34 cellular contexts compared by ENCODE assay signal in the genomic region with DNA sequence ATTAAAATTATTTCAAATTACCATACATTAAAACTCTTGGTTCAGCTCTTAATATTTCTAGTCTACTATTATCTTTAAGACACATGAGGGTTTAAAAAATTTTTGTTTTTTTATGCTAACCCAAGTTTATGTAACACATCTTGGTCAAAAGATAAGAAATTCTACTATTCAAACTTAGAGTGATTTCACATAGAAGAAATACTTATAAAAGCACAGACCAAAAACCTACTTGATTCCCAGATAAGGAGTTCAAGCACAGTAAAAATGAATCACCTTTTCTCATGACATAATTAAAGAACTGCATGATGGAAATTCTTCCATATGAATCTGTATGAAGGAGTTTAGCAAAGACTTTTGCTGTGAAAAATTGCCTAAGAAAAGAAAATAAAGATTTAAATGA.
"Had no signal": no experiment of that assay in that cellular context is flagged by ENCODE, and none has a peak within 500 bp of the region (broad histone marks: within the 10 kb centered on the region; RNA-seq: fewer than 3 reads in every experiment).

No MANE protein-coding gene starts in this region.

- H3K36me3 ChIP-seq: breast epithelium had no signal

- H3K27ac Mint-ChIP-seq: activated naive CD8-positive, alpha-beta T cell; WTC11 had no signal

- H3K27me3 ChIP-seq: breast epithelium, cardiac muscle cell, esophagus squamous epithelium, heart left ventricle had no signal

- H3K9me3 ChIP-seq: breast epithelium, esophagus squamous epithelium had no signal

- ATAC-seq: activated CD8-positive, alpha-beta T cell treated with anti-CD3 and anti-CD28 coated beads for 36 hours; activated T-cell treated with anti-CD3 and anti-CD28 coated beads, Interleukin-2, amount 50 U/mL, for 4 hours; activated T-helper 17 cell treated with anti-CD3 and anti-CD28 coated beads, Interleukin-2, amount 50 U/mL, for 72 hours; heart left ventricle; T-helper 17 cell; WTC11 had no signal

- FAIRE-seq: endometrium, endothelial cell of umbilical vein, frontal cortex, TTC549 had no signal

- H3K4me3 Mint-ChIP-seq: activated CD8-positive, alpha-beta T cell treated with anti-CD3 and anti-CD28 coated beads for 36 hours; activated naive CD8-positive, alpha-beta T cell; activated T-cell treated with anti-CD3 and anti-CD28 coated beads, Interleukin-2, amount 50 U/mL, for 4 hours; activated T-helper 17 cell treated with anti-CD3 and anti-CD28 coated beads, Interleukin-2, amount 50 U/mL, for 72 hours; brain; central memory CD8-positive, alpha-beta T cell; T-helper 17 cell; WTC11 had no signal

- H3K4me1 ChIP-seq: breast epithelium, esophagus squamous epithelium, heart left ventricle had no signal

- DNase-seq: activated CD4-positive, alpha-beta T cell treated with anti-CD3 and anti-CD28 coated beads for 48 hours; activated CD4-positive, alpha-beta T cell treated with anti-CD3 and anti-CD28 coated beads, Interleukin-2, amount 50 U/mL, for 1 hour; activated CD4-positive, alpha-beta T cell treated with anti-CD3 and anti-CD28 coated beads, Interleukin-2, amount 50 U/mL, for 48 hours; activated CD8-positive, alpha-beta memory T cell treated with anti-CD3 and anti-CD28 coated beads for 24 hours; activated CD8-positive, alpha-beta T cell treated with anti-CD3 and anti-CD28 coated beads for 36 hours; activated effector memory CD4-positive, alpha-beta T cell treated with Interleukin-2 at 50 U/mL for 16 hours; activated gamma-delta T cell treated with Interleukin-2 at 50 U/mL for 16 hours; activated naive CD4-positive, alpha-beta T cell treated with anti-CD3 and anti-CD28 coated beads, Interleukin-2, amount 50 U/mL, for 16 hours; activated naive CD4-positive, alpha-beta T cell treated with Interleukin-2 at 50 U/mL for 16 hours; activated T-cell treated with anti-CD3 and anti-CD28 coated beads, Interleukin-2, amount 50 U/mL, for 4 hours; amygdala; aorta; cortex of kidney; dermis blood vessel endothelial cell; effector CD4-positive, alpha-beta T cell; esophagus squamous epithelium; foreskin fibroblast; glutamatergic neuron; heart left ventricle; T-helper 1 cell; T-helper 17 cell had no signal

- H3K9me3 Mint-ChIP-seq: activated CD8-positive, alpha-beta T cell treated with anti-CD3 and anti-CD28 coated beads for 36 hours; activated T-cell treated with anti-CD3 and anti-CD28 coated beads, Interleukin-2, amount 50 U/mL, for 4 hours; activated T-helper 17 cell treated with anti-CD3 and anti-CD28 coated beads, Interleukin-2, amount 50 U/mL, for 72 hours; central memory CD8-positive, alpha-beta T cell had no signal

- H3K27me3 Mint-ChIP-seq: activated CD8-positive, alpha-beta T cell treated with anti-CD3 and anti-CD28 coated beads for 36 hours; activated naive CD8-positive, alpha-beta T cell; activated T-helper 17 cell treated with anti-CD3 and anti-CD28 coated beads, Interleukin-2, amount 50 U/mL, for 72 hours; brain; central memory CD8-positive, alpha-beta T cell; T-helper 17 cell had no signal

- H3K27ac ChIP-seq: breast epithelium, cardiac muscle cell, epithelial cell of prostate, esophagus squamous epithelium, heart left ventricle, VCaP had no signal

- H3K4me3 ChIP-seq: breast epithelium, cardiac muscle cell, esophagus squamous epithelium, heart left ventricle had no signal
